In genomic region chr6:105816875-105817274, GRCh38 we compare ENCODE assay signal across 26 cellular contexts.
"Had no signal": no experiment of that assay in that cellular context is flagged by ENCODE, and none has a peak within 500 bp of the region (broad histone marks: within the 10 kb centered on the region; RNA-seq: fewer than 3 reads in every experiment).

No MANE protein-coding gene starts in this region.

- H3K27me3 ChIP-seq: body of pancreas, colonic mucosa, dorsolateral prefrontal cortex had no signal

- H3K27ac ChIP-seq: body of pancreas, colonic mucosa, WERI-Rb-1 had no signal

- H3K36me3 ChIP-seq: colonic mucosa, WERI-Rb-1 had no signal

- FAIRE-seq: frontal cortex had no signal

- H3K4me1 ChIP-seq: body of pancreas, colonic mucosa had no signal

- DNase-seq: activated B cell treated with CpG ODN at 0.5 μM for 24 hours; activated CD4-positive, alpha-beta T cell treated with anti-CD3 and anti-CD28 coated beads for 48 hours; activated CD4-positive, alpha-beta T cell treated with anti-CD3 and anti-CD28 coated beads, Interleukin-2, amount 50 U/mL, for 1 hour; activated CD4-positive, alpha-beta T cell treated with anti-CD3 and anti-CD28 coated beads, Interleukin-2, amount 50 U/mL, for 48 hours; activated CD8-positive, alpha-beta memory T cell treated with anti-CD3 and anti-CD28 coated beads for 24 hours; activated CD8-positive, alpha-beta T cell treated with anti-CD3 and anti-CD28 coated beads for 36 hours; activated effector memory CD4-positive, alpha-beta T cell treated with Interleukin-2 at 50 U/mL for 16 hours; activated gamma-delta T cell treated with Interleukin-2 at 50 U/mL for 16 hours; activated naive CD4-positive, alpha-beta T cell treated with anti-CD3 and anti-CD28 coated beads, Interleukin-2, amount 50 U/mL, for 16 hours; activated naive CD4-positive, alpha-beta T cell treated with Interleukin-2 at 50 U/mL for 16 hours; activated T-cell treated with anti-CD3 and anti-CD28 coated beads, Interleukin-2, amount 50 U/mL, for 4 hours; amniotic stem cell; aorta; body of pancreas; colonic mucosa; effector memory CD4-positive, alpha-beta T cell; endodermal cell; head of caudate nucleus; hippocampal formation; T1000; WERI-Rb-1 had no signal

- H3K9me3 ChIP-seq: body of pancreas, colonic mucosa had no signal

- H3K4me3 ChIP-seq: body of pancreas, colonic mucosa, dorsolateral prefrontal cortex had no signal

- ATAC-seq: activated CD4-positive, CD25-positive, alpha-beta regulatory T cell treated with anti-CD3 and anti-CD28 coated beads, Interleukin-2, amount 50 U/mL, for 24 hours; activated CD8-positive, alpha-beta T cell treated with anti-CD3 and anti-CD28 coated beads for 36 hours; activated T-cell treated with anti-CD3 and anti-CD28 coated beads, Interleukin-2, amount 50 U/mL, for 4 hours; activated T-helper 17 cell treated with anti-CD3 and anti-CD28 coated beads, Interleukin-2, amount 50 U/mL, for 72 hours; body of pancreas; esophagus mucosa had no signal
